ENCODE assay signal across 22 cellular contexts in the genomic region with DNA sequence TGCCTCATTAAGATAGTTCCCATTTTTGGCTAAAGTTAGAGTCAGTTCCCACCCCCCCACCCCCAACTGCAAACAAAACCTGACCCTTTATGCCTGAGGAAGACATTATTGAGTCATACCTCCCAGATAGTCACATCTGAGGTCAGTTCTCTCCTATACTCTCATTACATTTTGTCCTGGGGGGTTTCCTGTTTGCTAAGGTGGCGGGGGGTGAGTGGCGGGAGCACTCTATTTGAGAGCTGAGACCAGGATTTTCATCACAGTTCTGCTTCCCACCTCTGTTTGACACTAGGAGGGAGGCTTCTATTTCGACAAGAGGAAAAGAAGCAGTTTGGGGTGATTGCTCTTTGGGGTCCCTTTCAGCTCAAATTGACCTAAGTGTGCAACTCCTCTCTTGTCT. TPM values are rescaled to one million over a fixed set of nuclear protein-coding genes. Genes with fewer than 3 reads are reported as not detected.
DNase-seq lines count a peak whose midpoint lies in the region; ATAC-seq, FAIRE-seq and TF ChIP-seq lines count a peak whose summit lies in the region.
"Had no signal": no experiment of that assay in that cellular context is flagged by ENCODE, and none has a peak within 500 bp of the region (broad histone marks: within the 10 kb centered on the region; RNA-seq: fewer than 3 reads in every experiment).

No MANE protein-coding gene starts in this region.

- DNase-seq in A549 (ENCODE audit: low read depth in 1 of 2, low spot score in 1 of 2), result peak in 1 of 2 experiments; percentile 17
- DNase-seq in NOMO-1 treated with dmso at 0.1 percent for 144 hours (lab: John Stamatoyannopoulos, UW; ENCODE audit: unreplicated experiment), result peak; percentile 7
- DNase-seq in K562 (ENCODE audit: extremely low read depth in 1 of 4, low spot score in 3 of 4), result no peak
- no peak for DNase-seq in activated naive CD4-positive, alpha-beta T cell treated with anti-CD3 and anti-CD28 coated beads, Interleukin-2, amount 50 U/mL, for 72 hours (ENCODE audit: low spot score in 2 of 2)
- no peak for DNase-seq in H54 (ENCODE audit: insufficient read length, low spot score)
- no peak for DNase-seq in hippocampal formation (lab: John Stamatoyannopoulos, UW)
- DNase-seq: 8988T; CD8-positive, alpha-beta T cell; GDM1; GM23248; NCI-H1048; NCI-H146; NCI-H2081 treated with DMSO at 0.1 percent for 48 hours; NCI-H510A; NCI-H774 had no signal

- H3K4me3 ChIP-seq in A549 (no peak overlapping the region), HUES48 (ENCODE audit: low read depth, low read length) (no peak overlapping the region), K562 (no peak overlapping the region)
- H3K4me3 ChIP-seq: BLaER1, GM23248 had no signal

- CTCF ChIA-PET in A549 (lab: Yijun Ruan, JAX) (interaction anchor here (1.1 to 1.7 kb wide), 3 partner anchors 31 to 483 kb away, joined by 4 to 6 read pairs (median 6); no protein-coding TSS in a partner anchor), K562 (lab: Yijun Ruan, JAX; ENCODE audit: low intra/inter-chr PET ratio) (no interaction called here)

- intact Hi-C loops in K562 (cut with micrococcal nuclease), result no loop called here

- peaks cover 17% of the 10 kb centered on the region for H3K4me1 ChIP-seq in A549
- H3K4me1 ChIP-seq in HUES48 (ENCODE audit: control insufficient read depth, insufficient read depth, low read length), result 0 out of 2 replicates have a peak, but pooled peaks cover 7% of the 10 kb centered on the region
- no peaks in the 10 kb centered on the region; a peak in 1 of 5 replicates for H3K4me1 ChIP-seq in K562 (replicated peaks in 1 of 2; ENCODE audit: control insufficient read depth in 2 of 2, insufficient read depth in 2 of 2, low read length in 2 of 2)

- H3K27ac Mint-ChIP-seq in activated naive CD4-positive, alpha-beta T cell treated with anti-CD3 and anti-CD28 coated beads, Interleukin-2, amount 50 U/mL, for 72 hours, result no peak overlapping the region
- H3K27ac Mint-ChIP-seq: CD8-positive, alpha-beta T cell; IgD-negative memory B cell had no signal

- TF ChIP-seq POLR2A in A549 (IDR thresholded peaks at IDR 0.05; ENCODE audit: low read length), result no peak
- TF ChIP-seq POLR2A in K562 (conservative IDR thresholded peaks at IDR 0.05), result no peak
- TF ChIP-seq POLR2A in H54 (IDR thresholded peaks at IDR 0.05; ENCODE audit: low read depth, low read length), result no peak

- 41% methylated on average over 3 of the region's 3 CpGs for WGBS in A549 (ENCODE audit: missing lambda C conversion rate)
- 5% methylated on average over 3 of the region's 3 CpGs for WGBS in K562 (ENCODE audit: insufficient coverage, low coverage, missing lambda C conversion rate)

- ATAC-seq in A549 (no peak), K562 (no peak), HG02852 (IDR thresholded peaks at IDR 0.05; ENCODE audit: unreplicated experiment) (no peak)
- no peak for ATAC-seq in activated naive CD4-positive, alpha-beta T cell treated with anti-CD3 and anti-CD28 coated beads, Interleukin-2, amount 50 U/mL, for 72 hours
- ATAC-seq: CD8-positive, alpha-beta T cell; HCT116 had no signal

- no peak for TF ChIP-seq RAD21 in A549 (conservative IDR thresholded peaks at IDR 0.05 in 1 of 2, IDR thresholded peaks at IDR 0.05 in 1 of 2)
- no peak for TF ChIP-seq RAD21 in K562 (CRISPR knock-in tag; conservative IDR thresholded peaks at IDR 0.05 in 1 of 2, IDR thresholded peaks at IDR 0.05 in 1 of 2)

- H3K36me3 ChIP-seq in HUES48 (ENCODE audit: control insufficient read depth, insufficient read depth, low read length) (no peaks in the 10 kb centered on the region), K562 (ENCODE audit: control insufficient read depth, insufficient read depth, low read length) (no peaks in the 10 kb centered on the region)
- H3K36me3 ChIP-seq: BLaER1 had no signal

- TF ChIP-seq EP300 in A549 (IDR thresholded peaks at IDR 0.05), result peak in 1 of 2 experiments; percentile 43; a peak in 1 of 5 replicates
- no peak for TF ChIP-seq EP300 in K562 (IDR thresholded peaks at IDR 0.05; ENCODE audit: low read length)

- POLR2A ChIA-PET in A549 (lab: Yijun Ruan, JAX) (interaction anchor here (0.6 to 1.5 kb wide), 2 partner anchors 12 to 154 kb away, joined by 3 to 4 read pairs; no protein-coding TSS in a partner anchor), K562 (lab: Yijun Ruan, JAX) (interaction anchor here (1.8 kb wide), 1 partner anchor 11 kb away, joined by 10 read pairs; no protein-coding TSS in a partner anchor)

- H3K9me3 ChIP-seq in A549, result no peaks in the 10 kb centered on the region
- H3K9me3 ChIP-seq in HUES48 (ENCODE audit: control insufficient read depth, insufficient read depth, low read length), result no peaks in the 10 kb centered on the region
- H3K9me3 ChIP-seq in K562 (replicated peaks; ENCODE audit: control insufficient read depth, insufficient read depth, low read depth, low read length), result no peaks in the 10 kb centered on the region
- H3K9me3 ChIP-seq: BLaER1 had no signal

- H3K4me2 ChIP-seq in A549 (peak overlapping the region; percentile 47), K562 (ENCODE audit: insufficient read depth, low read length) (no peak overlapping the region)
- H3K4me2 ChIP-seq: BLaER1 had no signal

- no peaks in the 10 kb centered on the region for H3K9me1 ChIP-seq in K562 (ENCODE audit: control insufficient read depth, insufficient read depth, low read length)

- no peaks in the 10 kb centered on the region for H3K27me3 ChIP-seq in HUES48 (ENCODE audit: control insufficient read depth, insufficient read depth, low read length)
- peaks cover 16 to 54% of the 10 kb centered on the region in 2 experiments for H3K27me3 ChIP-seq in K562 (ENCODE audit: control insufficient read depth in 2 of 2, insufficient read depth in 2 of 2, low read length in 2 of 2)
- H3K27me3 ChIP-seq: BLaER1 had no signal

- H3K27ac ChIP-seq in A549 (peak overlapping the region; percentile 53 to 72), HUES48 (ENCODE audit: low read depth, low read length) (peak overlapping the region; percentile 12), K562 (ENCODE audit: extremely low read depth, low read depth, low read length) (no peak overlapping the region)
- H3K27ac ChIP-seq: BLaER1, GM23248, RWPE1 had no signal

- BruUV-seq in K562 (replicated peaks; lab: Mats Ljungman, UMichigan), result no TSS peak

- TF ChIP-seq CTCF in A549 (IDR thresholded peaks at IDR 0.05) (no peak), K562 (IDR thresholded peaks at IDR 0.05 in 2 of 3, conservative IDR thresholded peaks at IDR 0.05 in 1 of 3; ENCODE audit: insufficient read depth in 2 of 3, low read depth in 1 of 3, low read length in 3 of 3) (no peak)

- H2AFZ ChIP-seq in K562 (ENCODE audit: low read depth, low read length), result no peak overlapping the region
- H2AFZ ChIP-seq: GM23248 had no signal

- H3K9me3 Mint-ChIP-seq in activated naive CD4-positive, alpha-beta T cell treated with anti-CD3 and anti-CD28 coated beads, Interleukin-2, amount 50 U/mL, for 72 hours, result no peaks in the 10 kb centered on the region
- H3K9me3 Mint-ChIP-seq: CD8-positive, alpha-beta T cell; IgD-negative memory B cell had no signal

- H3K36me3 Mint-ChIP-seq in activated naive CD4-positive, alpha-beta T cell treated with anti-CD3 and anti-CD28 coated beads, Interleukin-2, amount 50 U/mL, for 72 hours, result no peaks in the 10 kb centered on the region
- H3K36me3 Mint-ChIP-seq: CD8-positive, alpha-beta T cell had no signal

- H3K9ac ChIP-seq in HUES48 (ENCODE audit: low read depth, low read length) (no peak overlapping the region), K562 (ENCODE audit: insufficient read depth in 1 of 2, low read depth in 2 of 2, low read length in 2 of 2) (no peak overlapping the region)
- H3K9ac ChIP-seq: BLaER1, GM23248 had no signal

- H4K20me1 ChIP-seq in K562 (replicated peaks; ENCODE audit: control insufficient read depth, insufficient read depth, low read length), result no peaks in the 10 kb centered on the region
- H4K20me1 ChIP-seq: BLaER1 had no signal

- no peaks in the 10 kb centered on the region for H3K79me2 ChIP-seq in K562 (ENCODE audit: control insufficient read depth, insufficient read depth, low read length)

- in situ Hi-C loops in K562 (cut with MboI), result no loop called here

- FAIRE-seq in A549 (lab: Jason Lieb, UNC) (no peak), K562 (lab: Jason Lieb, UNC) (no peak), H54 (lab: Jason Lieb, UNC) (no peak)
- FAIRE-seq: GM12891 had no signal

TF ChIP-seq in K562, 482 proteins besides CTCF, POLR2A, EP300 and RAD21 (continues in another document):
- TF ChIP-seq RFX7 (CRISPR knock-in tag; IDR thresholded peaks at IDR 0.05) (no peak), ELF4 (CRISPR knock-in tag; IDR thresholded peaks at IDR 0.05) (no peak), DMBX1 (CRISPR knock-in tag; IDR thresholded peaks at IDR 0.05; ENCODE audit: borderline replicate concordance) (no peak), GABPA (tag; conservative IDR thresholded peaks at IDR 0.05; ENCODE audit: low read depth) (no peak), ZNF445 (CRISPR knock-in tag; IDR thresholded peaks at IDR 0.05; ENCODE audit: low read depth) (no peak), NONO (IDR thresholded peaks at IDR 0.05; ENCODE audit: low read depth in 2 of 2, low read length in 1 of 2) (no peak)

RNA-seq across cellular contexts. Expression of a gene that starts 59.4 kb away (rescaled TPM):
- polyA plus RNA-seq in A549 (2011; rRNA removed) (29.1 and 33.1 TPM in 2 replicates), A549 (2017; fragmentation: RNase III; extraction: RNeasy Plus Mini Kit Qiagen cat#74134 plus additional on column Dnase treatment) (16.3 to 17.6 TPM (median 16.9 TPM) in 3 replicates), K562 (2011; rRNA removed) (18.5 and 28.2 TPM in 2 replicates), K562 (2014; fragmentation: Illumina TruSeq; extraction: Trizol) (26.9 and 33.6 TPM in 2 replicates), K562 (2014; fragmentation: Nextera tagmentation; extraction: Ambion mirVana) (1 to 10 TPM; 4.9 to 8.5 TPM), K562 (2014; rRNA removed) (20.8 and 21.3 TPM in 2 replicates)
- 6.5 and 8.1 TPM in 2 replicates for polyA plus RNA-seq in A549 (2012; cell fraction: cytosol; rRNA removed)
- polyA plus RNA-seq in A549 (2012; cell fraction: nucleus; rRNA removed), result 8.7 and 10.4 TPM in 2 replicates
- 39.7 and 40.8 TPM in 2 replicates for polyA minus RNA-seq in A549 (2011; rRNA and poly(A)+ RNA removed)
- total RNA-seq in K562 (2011; cell fraction: chromatin; rRNA removed; ENCODE audit: low replicate concordance), result 19.3 and 80.1 TPM in 2 replicates
- 13.0 and 20.4 TPM in 2 replicates for total RNA-seq in K562 (2011; cell fraction: nucleolus; rRNA removed)
- 35.6 and 41.7 TPM in 2 replicates for total RNA-seq in K562 (2011; cell fraction: nucleoplasm; rRNA removed)
- total RNA-seq in K562 (2014; rRNA removed) (19.1 and 21.3 TPM in 2 replicates), K562 (2014; rRNA removed; fragmentation: Illumina TruSeq; extraction: Trizol) (40.9 and 44.6 TPM in 2 replicates), K562 (2015; rRNA removed; fragmentation: Illumina TruSeq; extraction: Trizol) (46.1 and 47.4 TPM in 2 replicates), K562 (2021) (31.3 and 33.2 TPM in 2 replicates)
- 8.7 and 12.1 TPM in 2 replicates for polyA plus RNA-seq in K562 (2011; cell fraction: cytosol; rRNA removed)
- 25.9 and 29.4 TPM in 2 replicates for polyA plus RNA-seq in K562 (2011; cell fraction: nucleus; rRNA removed)
- 12.7 and 17.1 TPM in 2 replicates for polyA plus RNA-seq in K562 (2012)
- 75.3 and 75.8 TPM in 2 replicates for polyA minus RNA-seq in K562 (2011; rRNA and poly(A)+ RNA removed)
- polyA minus RNA-seq in K562 (2011; cell fraction: cytosol; rRNA and poly(A)+ RNA removed), result 21.0 and 26.1 TPM in 2 replicates
- 56.4 and 83.1 TPM in 2 replicates for polyA minus RNA-seq in K562 (2011; cell fraction: nucleus; rRNA and poly(A)+ RNA removed)
- total RNA-seq in activated naive CD4-positive, alpha-beta T cell treated with anti-CD3 and anti-CD28 coated beads, Interleukin-2, amount 50 U/mL, for 72 hours, result 10 to 100 TPM; 19.2 to 24.9 TPM
